Comparison of ENCODE assay signal across 8 cellular contexts in genomic region chr13:77026783-77027621, GRCh38. TPM values are rescaled to one million over a fixed set of nuclear protein-coding genes. Genes with fewer than 3 reads are reported as not detected.
DNase-seq lines count a peak whose midpoint lies in the region; ATAC-seq and TF ChIP-seq lines count a peak whose summit lies in the region.

Gene FBXL3, minus strand, starts transcription at chr13:77027159. Its CDS starts 5,299 bp downstream, at chr13:77021860.

- TF ChIP-seq CTCF in GM12865 (IDR thresholded peaks at IDR 0.05; ENCODE audit: insufficient read depth, low read depth, low read length, missing control alignments) (no peak), parathyroid adenoma (IDR thresholded peaks at IDR 0.05) (no peak), tibial artery (IDR thresholded peaks at IDR 0.05) (no peak)

- peaks cover 12% of the 10 kb centered on the region for H3K79me2 ChIP-seq in parathyroid adenoma

- ATAC-seq in HG02642 (IDR thresholded peaks at IDR 0.05; ENCODE audit: poor library complexity, unreplicated experiment), result peak; percentile 68
- peak; percentile 56 for ATAC-seq in activated naive CD8-positive, alpha-beta T cell treated with anti-CD3 and anti-CD28 coated beads, Interleukin-2, amount 50 U/mL, for 24 hours
- ATAC-seq in Right ventricle myocardium superior (ENCODE audit: poor library complexity), result peak; percentile 92

- H3K36me3 Mint-ChIP-seq in activated naive CD8-positive, alpha-beta T cell treated with anti-CD3 and anti-CD28 coated beads, Interleukin-2, amount 50 U/mL, for 24 hours (ENCODE audit: low read depth), result peaks cover 7% of the 10 kb centered on the region

- no peaks in the 10 kb centered on the region for H3K9me3 Mint-ChIP-seq in activated naive CD8-positive, alpha-beta T cell treated with anti-CD3 and anti-CD28 coated beads, Interleukin-2, amount 50 U/mL, for 24 hours

- H3K9ac ChIP-seq in parathyroid adenoma, result peak within 1 kb of the TSS; percentile 91

- H3K27ac Mint-ChIP-seq in activated naive CD8-positive, alpha-beta T cell treated with anti-CD3 and anti-CD28 coated beads, Interleukin-2, amount 50 U/mL, for 24 hours, result peak within 1 kb of the TSS; percentile 86

- peaks cover 3% of the 10 kb centered on the region for H3K27me3 Mint-ChIP-seq in activated naive CD8-positive, alpha-beta T cell treated with anti-CD3 and anti-CD28 coated beads, Interleukin-2, amount 50 U/mL, for 24 hours

- no peaks in the 10 kb centered on the region for H3K9me3 ChIP-seq in parathyroid adenoma (ENCODE audit: control insufficient read depth, low read length)
- no peaks in the 10 kb centered on the region for H3K9me3 ChIP-seq in tibial artery

- H2AFZ ChIP-seq in parathyroid adenoma, result peak within 1 kb of the TSS; percentile 96

- H3K4me1 ChIP-seq in parathyroid adenoma (no peaks in the 10 kb centered on the region), tibial artery (peaks cover 0 to 43% (median 27%) of the 10 kb centered on the region in 4 donors)

- no peaks in the 10 kb centered on the region for H3K27me3 ChIP-seq in parathyroid adenoma (ENCODE audit: control insufficient read depth, insufficient read depth, low read length)
- H3K27me3 ChIP-seq in tibial artery, result no peaks in the 10 kb centered on the region

- peak; percentile 91 for DNase-seq in GM12865 (ENCODE audit: low read depth)
- peak; percentile 50 for DNase-seq in NCI-H1105 (lab: John Stamatoyannopoulos, UW)
- peak; percentile 82 for DNase-seq in SW480 (ENCODE audit: low spot score)
- peak; percentile 80 for DNase-seq in activated naive CD8-positive, alpha-beta T cell treated with anti-CD3 and anti-CD28 coated beads, Interleukin-2, amount 50 U/mL, for 24 hours
- peak; percentile 92 for DNase-seq in Right ventricle myocardium superior
- peak; percentile 83 to 92 for DNase-seq in tibial artery

- H3K27ac ChIP-seq in parathyroid adenoma (peak within 1 kb of the TSS; percentile 90), tibial artery (peak within 1 kb of the TSS; percentile 97 to 100)

- H3K36me3 ChIP-seq in parathyroid adenoma (ENCODE audit: control insufficient read depth, insufficient read depth, low read length), result no peaks in the 10 kb centered on the region
- H3K36me3 ChIP-seq in tibial artery, result no peaks in the 10 kb centered on the region

- H3K4me3 ChIP-seq in GM12865 (ENCODE audit: low read depth, low read length) (peak within 1 kb of the TSS; percentile 95), parathyroid adenoma (ENCODE audit: low read depth, low read length) (peak within 1 kb of the TSS; percentile 91), tibial artery (peak within 1 kb of the TSS; percentile 94 to 100)

- intact Hi-C loops in Right ventricle myocardium superior (cut with DNase I) (no loop called here), tibial artery (cut with DNase I; ENCODE audit: low total_unique reads) (no loop called here)

- peak within 1 kb of the TSS; percentile 87 for H3K4me2 ChIP-seq in parathyroid adenoma (ENCODE audit: low read length)

- H3K4me1 Mint-ChIP-seq in activated naive CD8-positive, alpha-beta T cell treated with anti-CD3 and anti-CD28 coated beads, Interleukin-2, amount 50 U/mL, for 24 hours, result peaks cover 54% of the 10 kb centered on the region

- H3K4me3 Mint-ChIP-seq in activated naive CD8-positive, alpha-beta T cell treated with anti-CD3 and anti-CD28 coated beads, Interleukin-2, amount 50 U/mL, for 24 hours, result peak within 1 kb of the TSS; percentile 95

RNA-seq across cellular contexts. Expression of gene FBXL3, which starts in this region (rescaled TPM):
- 27.6 TPM for total RNA-seq in Right ventricle myocardium superior

Comparison
In these comparisons a context has a peak if more than half of its experiments do, and no peak if none do; other contexts are left out.
1. Peak in every context shown above with its lines: DNase-seq, ATAC-seq, H3K4me3 ChIP-seq and H3K27ac ChIP-seq.